In genomic region chr9:110807956-110808598, GRCh38 we compare ENCODE assay signal across 14 cellular contexts.
DNase-seq lines count a peak whose midpoint lies in the region; ATAC-seq and TF ChIP-seq lines count a peak whose summit lies in the region.
"Had no signal": no experiment of that assay in that cellular context is flagged by ENCODE, and none has a peak within 500 bp of the region (broad histone marks: within the 10 kb centered on the region; RNA-seq: fewer than 3 reads in every experiment).

No MANE protein-coding gene starts in this region.

- DNase-seq in astrocyte of the spinal cord (ENCODE audit: low read depth, low spot score): peak; percentile 34
- no peak for DNase-seq in pons (ENCODE audit: low spot score)
- no peak for DNase-seq in NCI-H2081 (lab: John Stamatoyannopoulos, UW)
- no peak for DNase-seq in iPS-NIHi7 (ENCODE audit: extremely low spot score)
- DNase-seq in Right ventricle myocardium superior: no peak
- DNase-seq: activated gamma-delta T cell; COR-L47; NCI-H1092; sigmoid colon; stimulated activated CD8-positive, alpha-beta memory T cell treated with anti-CD3 and anti-CD28 coated beads, Interleukin-4, amount 100 ng/mL, for 48 hours had no signal

- no peak for TF ChIP-seq CTCF in astrocyte of the spinal cord (IDR thresholded peaks at IDR 0.05; ENCODE audit: low read depth, low read length)

- ATAC-seq in GM18519 (IDR thresholded peaks at IDR 0.05; ENCODE audit: low FRiP score, unreplicated experiment) (peak; percentile 42), GM21526 (IDR thresholded peaks at IDR 0.05; ENCODE audit: low FRiP score, unreplicated experiment) (peak; percentile 75), HG03097 (IDR thresholded peaks at IDR 0.05; ENCODE audit: low FRiP score, unreplicated experiment) (peak; percentile 50), Right ventricle myocardium superior (ENCODE audit: poor library complexity) (no peak)
- ATAC-seq: GM23338 had no signal

- intact Hi-C loops in Right ventricle myocardium superior (cut with DNase I): no loop called here

- in situ Hi-C loops in astrocyte of the spinal cord (cut with HindIII; ENCODE audit: low sequenced_read_pairs): no loop called here

- no peak overlapping the region for H3K4me3 ChIP-seq in astrocyte of the spinal cord (ENCODE audit: low read depth, low read length)
- H3K4me3 ChIP-seq: GM23338, sigmoid colon had no signal
